In the genomic region with DNA sequence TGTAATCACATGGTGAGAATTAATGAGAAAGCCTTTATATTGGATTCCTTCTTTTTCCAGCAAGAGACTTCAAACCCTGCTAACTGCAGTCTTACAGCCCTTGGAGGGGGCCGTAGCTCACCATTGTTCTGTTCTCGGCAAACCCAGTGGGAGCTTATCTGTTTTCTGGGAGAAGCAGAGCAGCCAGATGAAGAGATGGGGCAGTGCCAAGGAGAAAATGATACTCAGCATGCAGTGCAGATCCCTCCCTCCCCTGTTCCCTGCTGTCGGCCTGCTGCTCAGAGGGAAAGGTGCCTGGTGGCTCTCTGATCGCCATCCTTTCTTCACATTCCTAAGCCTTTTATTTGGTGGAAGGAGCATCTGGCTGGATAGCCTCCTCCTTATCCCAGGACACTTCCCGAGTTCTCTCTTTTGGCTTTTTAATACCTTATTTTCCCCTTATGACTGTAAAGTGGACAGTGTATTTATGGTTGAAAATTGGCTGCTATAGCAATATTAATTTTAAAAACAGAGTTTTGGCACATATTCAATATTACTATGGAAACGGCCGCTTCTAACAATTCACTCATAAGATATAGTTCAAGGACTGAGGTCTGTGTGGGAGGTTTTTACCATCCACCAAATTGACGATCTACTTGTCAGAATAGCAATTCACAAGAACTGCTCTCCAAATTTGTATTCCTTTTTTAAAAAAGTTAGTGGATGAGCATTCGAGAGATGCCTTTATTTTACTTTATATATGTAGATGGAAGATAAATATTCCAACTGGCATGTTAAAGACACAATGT, we compare ENCODE assay signal across 12 cellular contexts.
DNase-seq lines count a peak whose midpoint lies in the region; TF ChIP-seq lines count a peak whose summit lies in the region.
"Had no signal": no experiment of that assay in that cellular context is flagged by ENCODE, and none has a peak within 500 bp of the region (broad histone marks: within the 10 kb centered on the region; RNA-seq: fewer than 3 reads in every experiment).

No MANE protein-coding gene starts in this region.

- TF ChIP-seq POLR2A in erythroblast (IDR thresholded peaks at IDR 0.05; ENCODE audit: low read length) = no peak

- no peak overlapping the region for H2BK120ac ChIP-seq in mesenchymal stem cell (ENCODE audit: low read depth, low read length)

- no peak for TF ChIP-seq CTCF in brain (conservative IDR thresholded peaks at IDR 0.05)
- TF ChIP-seq CTCF in progenitor cell of endocrine pancreas (IDR thresholded peaks at IDR 0.05; ENCODE audit: unreplicated experiment) = no peak

- H4K91ac ChIP-seq in mesenchymal stem cell (ENCODE audit: low read length) = no peak overlapping the region

- no peaks in the 10 kb centered on the region for H3K79me1 ChIP-seq in mesenchymal stem cell (replicated peaks; ENCODE audit: low read length, poor library complexity, severe bottlenecking)

- H3K23ac ChIP-seq in mesenchymal stem cell (ENCODE audit: low read length in 2 of 2) = no peak overlapping the region

- peak overlapping the region in 1 of 2 experiments; percentile 38 for H3K4me3 ChIP-seq in mesenchymal stem cell (ENCODE audit: insufficient read depth in 1 of 2, low read depth in 1 of 2, low read length in 2 of 2)
- H3K4me3 ChIP-seq: transverse colon had no signal

- H3K36me3 ChIP-seq in mesenchymal stem cell (ENCODE audit: control insufficient read depth in 1 of 2, insufficient read depth in 2 of 2, low read depth in 1 of 2, low read length in 2 of 2) = no peaks in the 10 kb centered on the region
- H3K36me3 ChIP-seq: transverse colon had no signal

- peak overlapping the region in 1 of 2 experiments; percentile 66 for H3K18ac ChIP-seq in mesenchymal stem cell (ENCODE audit: low read depth in 1 of 2, low read length in 2 of 2)

- H2BK12ac ChIP-seq in mesenchymal stem cell (ENCODE audit: low read length in 2 of 2) = peak overlapping the region in 1 of 2 experiments; percentile 18

- no peak overlapping the region for H2BK15ac ChIP-seq in mesenchymal stem cell (ENCODE audit: low read depth, poor library complexity, severe bottlenecking)

- H2BK5ac ChIP-seq in mesenchymal stem cell (ENCODE audit: low read depth, low read length, poor library complexity, severe bottlenecking) = no peak overlapping the region

- no peak overlapping the region for H3K27ac ChIP-seq in mesenchymal stem cell (ENCODE audit: low read length, poor library complexity, severe bottlenecking)
- H3K27ac ChIP-seq: transverse colon had no signal

- no peak overlapping the region for H3K4me2 ChIP-seq in mesenchymal stem cell (ENCODE audit: low read length, poor library complexity, severe bottlenecking)

- no peaks in the 10 kb centered on the region for H3K4me1 ChIP-seq in mesenchymal stem cell (ENCODE audit: control insufficient read depth, insufficient read depth, low read depth, low read length)
- H3K4me1 ChIP-seq: transverse colon had no signal

- DNase-seq in COR-L47 (lab: John Stamatoyannopoulos, UW) (peak; percentile 83), NCI-H1694 treated with DMSO at 0.1 percent for 48 hours (lab: John Stamatoyannopoulos, UW) (peak; percentile 51), mesenchymal stem cell (no peak), SIG-M5 treated with dmso at 0.1 percent for 504 hours (lab: John Stamatoyannopoulos, UW; ENCODE audit: unreplicated experiment) (no peak), progenitor cell of endocrine pancreas (ENCODE audit: low spot score, unreplicated experiment) (no peak), NCI-H1105 treated with DMSO at 0.1 percent for 48 hours (lab: John Stamatoyannopoulos, UW) (no peak), erythroblast (lab: John Stamatoyannopoulos, UW) (no peak)
- DNase-seq: activated CD8-positive, alpha-beta memory T cell treated with anti-CD3 and anti-CD28 coated beads, Interleukin-2, amount 50 U/mL, for 48 hours; activated naive CD8-positive, alpha-beta T cell treated with anti-CD3 and anti-CD28 coated beads, Interleukin-2, amount 10 ng/mL, durations not matched to agents 7 days and 5 days; NCI-H2107; transverse colon had no signal

- no peaks in the 10 kb centered on the region for H3K9me3 Mint-ChIP-seq in brain
- no peaks in the 10 kb centered on the region for H3K9me3 Mint-ChIP-seq in progenitor cell of endocrine pancreas (ENCODE audit: low read depth)
- H3K9me3 Mint-ChIP-seq: activated naive CD8-positive, alpha-beta T cell treated with anti-CD3 and anti-CD28 coated beads, Interleukin-2, amount 10 ng/mL, durations not matched to agents 7 days and 5 days had no signal

- 48% methylated on average over 3 of the region's 9 CpGs for WGBS in mesenchymal stem cell

- H3K27ac Mint-ChIP-seq in brain (peak overlapping the region; percentile 75 to 96 (median 93)), progenitor cell of endocrine pancreas (no peak overlapping the region)
- H3K27ac Mint-ChIP-seq: activated naive CD8-positive, alpha-beta T cell treated with anti-CD3 and anti-CD28 coated beads, Interleukin-2, amount 10 ng/mL, durations not matched to agents 7 days and 5 days had no signal

- H3K27me3 Mint-ChIP-seq in brain = no peaks in the 10 kb centered on the region
- no peaks in the 10 kb centered on the region for H3K27me3 Mint-ChIP-seq in progenitor cell of endocrine pancreas

- no peak overlapping the region for H3K14ac ChIP-seq in mesenchymal stem cell (ENCODE audit: low read length in 2 of 2)

- no peaks in the 10 kb centered on the region for H3K27me3 ChIP-seq in mesenchymal stem cell (ENCODE audit: control insufficient read depth in 1 of 2, insufficient read depth in 1 of 2, low read length in 2 of 2)
- H3K27me3 ChIP-seq: transverse colon had no signal

- peak overlapping the region; percentile 1 to 69 (median 57) for H3K4me3 Mint-ChIP-seq in brain
- no peak overlapping the region for H3K4me3 Mint-ChIP-seq in progenitor cell of endocrine pancreas (ENCODE audit: low read depth)
- H3K4me3 Mint-ChIP-seq: activated naive CD8-positive, alpha-beta T cell treated with anti-CD3 and anti-CD28 coated beads, Interleukin-2, amount 10 ng/mL, durations not matched to agents 7 days and 5 days had no signal

- H2AFZ ChIP-seq in mesenchymal stem cell (ENCODE audit: low read depth, low read length) = no peak overlapping the region

- H3K9me3 ChIP-seq in mesenchymal stem cell (ENCODE audit: control insufficient read depth, low read length) = no peaks in the 10 kb centered on the region
- H3K9me3 ChIP-seq: transverse colon had no signal

- no peak overlapping the region for H2AK5ac ChIP-seq in mesenchymal stem cell (ENCODE audit: low read length, severe bottlenecking)

- no peak overlapping the region for H4K8ac ChIP-seq in mesenchymal stem cell (ENCODE audit: low read length)

- peak overlapping the region; percentile 4 for H3K9ac ChIP-seq in mesenchymal stem cell (ENCODE audit: low read length)

- no peak overlapping the region for H3K4ac ChIP-seq in mesenchymal stem cell (ENCODE audit: low read depth in 1 of 2, low read length in 2 of 2)

- H3K36me3 Mint-ChIP-seq in brain (no peaks in the 10 kb centered on the region), progenitor cell of endocrine pancreas (ENCODE audit: insufficient read depth) (no peaks in the 10 kb centered on the region)
- H3K36me3 Mint-ChIP-seq: activated naive CD8-positive, alpha-beta T cell treated with anti-CD3 and anti-CD28 coated beads, Interleukin-2, amount 10 ng/mL, durations not matched to agents 7 days and 5 days had no signal

- H3K4me1 Mint-ChIP-seq in brain = peaks cover 46% of the 10 kb centered on the region
- H3K4me1 Mint-ChIP-seq in progenitor cell of endocrine pancreas (ENCODE audit: low read depth) = peaks cover 18% of the 10 kb centered on the region

Comparison
In these comparisons a context has a peak if more than half of its experiments do, and no peak if none do; other contexts are left out.
1. DNase-seq: peak in COR-L47 (single experiment) and NCI-H1694 treated with DMSO at 0.1 percent for 48 hours (single experiment); none in mesenchymal stem cell (single experiment), SIG-M5 treated with dmso at 0.1 percent for 504 hours (single experiment), progenitor cell of endocrine pancreas (single experiment), NCI-H1105 treated with DMSO at 0.1 percent for 48 hours (single experiment) and erythroblast (0 of 2).